In genomic region chr11:27218498-27219038, GRCh38 we compare ENCODE assay signal across 10 cellular contexts.
A peak's percentile ranks its signal among the peaks of the same experiment; 100 is the strongest.
DNase-seq lines count a peak whose midpoint lies in the region; ATAC-seq, FAIRE-seq and TF ChIP-seq lines count a peak whose summit lies in the region.
"Had no signal": no experiment of that assay in that cellular context is flagged by ENCODE, and none has a peak within 500 bp of the region (broad histone marks: within the 10 kb centered on the region; RNA-seq: fewer than 3 reads in every experiment).

No MANE protein-coding gene starts in this region.

- ATAC-seq in GM21737 (IDR thresholded peaks at IDR 0.05; ENCODE audit: unreplicated experiment) = no peak

- H3K27me3 ChIP-seq in iPS-18a (ENCODE audit: control insufficient read depth, insufficient read depth, low read length) (no peaks in the 10 kb centered on the region), BE2C (no peaks in the 10 kb centered on the region), vagina (no peaks in the 10 kb centered on the region)

- DNase-seq in HCEC 1CT (peak; percentile 93), amniotic epithelial cell (ENCODE audit: low read depth) (peak; percentile 87), BE2C (no peak), GM19240 (ENCODE audit: insufficient read length, low spot score) (no peak), vagina (ENCODE audit: extremely low spot score in 2 of 2) (no peak)
- DNase-seq: CD4-positive, alpha-beta T cell; NCI-H1417 treated with DMSO at 0.1 percent for 48 hours had no signal

- FAIRE-seq in A204.1 (lab: Jason Lieb, UNC) = peak; percentile 98

- no peak for TF ChIP-seq POLR2A in vagina (IDR thresholded peaks at IDR 0.05)

- H3K27ac ChIP-seq in iPS-18a (ENCODE audit: low read length) (no peak overlapping the region), vagina (no peak overlapping the region)

- TF ChIP-seq CTCF in BE2C (IDR thresholded peaks at IDR 0.05; ENCODE audit: low read depth, low read length) (no peak), vagina (IDR thresholded peaks at IDR 0.05) (no peak)

- H3K9ac ChIP-seq in iPS-18a (ENCODE audit: low read length) = no peak overlapping the region

- intact Hi-C loops in vagina (cut with DNase I) = no loop called here

- peaks cover 16% of the 10 kb centered on the region for H3K4me1 ChIP-seq in iPS-18a (ENCODE audit: control insufficient read depth, low read depth, low read length)
- no peaks in the 10 kb centered on the region for H3K4me1 ChIP-seq in BE2C
- H3K4me1 ChIP-seq in vagina = peaks cover 44% of the 10 kb centered on the region

- H3K36me3 ChIP-seq in iPS-18a (ENCODE audit: control insufficient read depth, low read depth, low read length) = peaks cover 3% of the 10 kb centered on the region
- H3K36me3 ChIP-seq in BE2C = no peaks in the 10 kb centered on the region
- no peaks in the 10 kb centered on the region for H3K36me3 ChIP-seq in vagina

- H3K9me3 ChIP-seq in iPS-18a (ENCODE audit: control insufficient read depth, low read depth, low read length) = no peaks in the 10 kb centered on the region
- no peaks in the 10 kb centered on the region for H3K9me3 ChIP-seq in BE2C
- no peaks in the 10 kb centered on the region for H3K9me3 ChIP-seq in vagina

- H3K4me3 ChIP-seq in iPS-18a (ENCODE audit: low read length) (peak overlapping the region; percentile 65), BE2C (ENCODE audit: low read depth, low read length) (no peak overlapping the region), vagina (no peak overlapping the region)

Comparison
In these comparisons a context has a peak if more than half of its experiments do, and no peak if none do; other contexts are left out.
1. DNase-seq: peak in HCEC 1CT (single experiment) and amniotic epithelial cell (single experiment); none in BE2C (single experiment), GM19240 (single experiment) and vagina (0 of 2).